In genomic region chr3:134998158-134998557, GRCh38 we compare ENCODE assay signal across 25 cellular contexts.
DNase-seq lines count a peak whose midpoint lies in the region; ATAC-seq and TF ChIP-seq lines count a peak whose summit lies in the region.
"Had no signal": no experiment of that assay in that cellular context is flagged by ENCODE, and none has a peak within 500 bp of the region (broad histone marks: within the 10 kb centered on the region; RNA-seq: fewer than 3 reads in every experiment).

No MANE protein-coding gene starts in this region.

- no peak for TF ChIP-seq CTCF in Peyer's patch (IDR thresholded peaks at IDR 0.05)

- CTCF ChIA-PET in T-cell (lab: Charles Lee) = no interaction called here

- POLR2A ChIA-PET in T-cell (lab: Charles Lee) = no interaction called here

- TF ChIP-seq POLR2A in Peyer's patch (IDR thresholded peaks at IDR 0.05) = no peak

- H3K9me3 ChIP-seq in Peyer's patch = no peaks in the 10 kb centered on the region
- H3K9me3 ChIP-seq: BLaER1, MG63, SK-N-SH had no signal

- ATAC-seq in GM18498 (IDR thresholded peaks at IDR 0.05; ENCODE audit: unreplicated experiment) (peak; percentile 54), GM21619 (IDR thresholded peaks at IDR 0.05; ENCODE audit: unreplicated experiment) (peak; percentile 47), T-cell (replicated peaks in 1 of 4) (no peak)
- ATAC-seq: Panc1, T-helper 17 cell had no signal

- peaks cover 0 to 9% of the 10 kb centered on the region in 2 donors for H3K27me3 Mint-ChIP-seq in T-cell

- H3K4me3 ChIP-seq in skeletal muscle cell (ENCODE audit: low read depth, low read length) (no peak overlapping the region), Peyer's patch (no peak overlapping the region)
- H3K4me3 ChIP-seq: BLaER1, GM23338, MG63 had no signal

- no peaks in the 10 kb centered on the region for H3K4me1 Mint-ChIP-seq in T-cell
- H3K4me1 Mint-ChIP-seq: CD4-positive, CD25-positive, alpha-beta regulatory T cell; GM23338; T-helper 17 cell had no signal

- no peaks in the 10 kb centered on the region for H3K36me3 ChIP-seq in Peyer's patch
- H3K36me3 ChIP-seq: BLaER1, MG63 had no signal

- peak; percentile 15 for DNase-seq in MV-4-11 (lab: John Stamatoyannopoulos, UW)
- peak; percentile 24 for DNase-seq in skeletal muscle cell (ENCODE audit: low read depth)
- no peak for DNase-seq in T-cell
- DNase-seq in Peyer's patch = no peak
- no peak for DNase-seq in RPMI8226
- DNase-seq: CD4-positive, CD25-positive, alpha-beta regulatory T cell; DMS79; GF-D8; H9; KBM-7; MG63; NCI-H1694; NCI-H2029 treated with DMSO at 0.1 percent for 48 hours; NCI-H2171; NCI-H226; NCI-H510A; NCI-H69; SK-N-SH; SW 1271; T-helper 17 cell had no signal

- no peak overlapping the region for H3K27ac Mint-ChIP-seq in T-cell
- H3K27ac Mint-ChIP-seq: CD4-positive, CD25-positive, alpha-beta regulatory T cell; GM23338; H9; T-helper 17 cell had no signal

- no peak overlapping the region for H3K4me3 Mint-ChIP-seq in T-cell
- H3K4me3 Mint-ChIP-seq: CD4-positive, CD25-positive, alpha-beta regulatory T cell; GM23338; H9; T-helper 17 cell had no signal

- no peaks in the 10 kb centered on the region for H3K36me3 Mint-ChIP-seq in T-cell
- H3K36me3 Mint-ChIP-seq: CD4-positive, CD25-positive, alpha-beta regulatory T cell had no signal

- no peaks in the 10 kb centered on the region for H3K4me1 ChIP-seq in Peyer's patch
- H3K4me1 ChIP-seq: BLaER1 had no signal

- H3K27ac ChIP-seq in Peyer's patch = no peak overlapping the region
- H3K27ac ChIP-seq: BLaER1 had no signal

- H3K27me3 ChIP-seq in Peyer's patch = no peaks in the 10 kb centered on the region
- H3K27me3 ChIP-seq: BLaER1 had no signal

- no peaks in the 10 kb centered on the region for H3K9me3 Mint-ChIP-seq in T-cell
- H3K9me3 Mint-ChIP-seq: GM23338, H9 had no signal

Comparison
In these comparisons a context has a peak if more than half of its experiments do, and no peak if none do; other contexts are left out.
1. ATAC-seq: peak in GM18498 (single experiment) and GM21619 (single experiment); none in T-cell (0 of 4).
2. DNase-seq: peak in MV-4-11 (single experiment) and skeletal muscle cell (single experiment); none in T-cell (0 of 34), Peyer's patch (0 of 3) and RPMI8226 (single experiment).